Comparison of ENCODE assay signal across 14 cellular contexts in genomic region chr6:127582777-127583462, GRCh38. TPM values are rescaled to one million over a fixed set of nuclear protein-coding genes. Genes with fewer than 3 reads are reported as not detected.
DNase-seq lines count a peak whose midpoint lies in the region; ATAC-seq and TF ChIP-seq lines count a peak whose summit lies in the region.
"Had no signal": no experiment of that assay in that cellular context is flagged by ENCODE, and none has a peak within 500 bp of the region (broad histone marks: within the 10 kb centered on the region; RNA-seq: fewer than 3 reads in every experiment).

No MANE protein-coding gene starts in this region.

- ATAC-seq in HG03139 (IDR thresholded peaks at IDR 0.05; ENCODE audit: unreplicated experiment) = no peak
- ATAC-seq: effector memory CD8-positive, alpha-beta T cell; natural killer cell treated with Interleukin-12 subunit alpha and Interleukin-12 subunit beta and Interleukin-15 and Interleukin-18, amount 100 ng/mL, for 72 hours had no signal

- no peak overlapping the region for H3K4me3 ChIP-seq in fibroblast of pulmonary artery (replicated peaks; ENCODE audit: low read depth, low read length)

- H3K27ac Mint-ChIP-seq in HFFc6 = no peak overlapping the region
- no peak overlapping the region for H3K27ac Mint-ChIP-seq in activated CD4-positive, alpha-beta T cell treated with anti-CD3 and anti-CD28 coated beads, Interleukin-2, amount 10 ng/mL, durations not matched to agents 24 days and 14 days
- H3K27ac Mint-ChIP-seq: activated naive CD8-positive, alpha-beta T cell; effector memory CD8-positive, alpha-beta T cell; natural killer cell treated with Interleukin-12 subunit alpha and Interleukin-12 subunit beta and Interleukin-15 and Interleukin-18, amount 100 ng/mL, for 72 hours had no signal

- H3K4me1 Mint-ChIP-seq in HFFc6 (ENCODE audit: low read depth) = peaks cover 16% of the 10 kb centered on the region
- no peaks in the 10 kb centered on the region for H3K4me1 Mint-ChIP-seq in activated CD4-positive, alpha-beta T cell treated with anti-CD3 and anti-CD28 coated beads, Interleukin-2, amount 10 ng/mL, durations not matched to agents 24 days and 14 days

- peak; percentile 41 for DNase-seq in AG08396 (ENCODE audit: low spot score)
- peak; percentile 78 for DNase-seq in HFFc6
- DNase-seq in RPMI7951 (ENCODE audit: low read depth) = peak; percentile 77
- peak; percentile 78 for DNase-seq in fibroblast of pulmonary artery (ENCODE audit: low read depth)
- no peak for DNase-seq in NOMO-1 treated with DMSO at 0.1 percent for 48 hours (lab: John Stamatoyannopoulos, UW; ENCODE audit: unreplicated experiment)
- DNase-seq in activated effector memory CD4-positive, alpha-beta T cell treated with Interleukin-2 at 50 U/mL for 16 hours = no peak
- no peak for DNase-seq in activated CD4-positive, alpha-beta T cell treated with anti-CD3 and anti-CD28 coated beads, Interleukin-2, amount 10 ng/mL, durations not matched to agents 24 days and 14 days
- DNase-seq: effector memory CD8-positive, alpha-beta T cell; MM.1S; NCI-H446 treated with DMSO at 0.1 percent for 48 hours; stimulated activated CD4-positive, alpha-beta T cell treated with anti-CD3 and anti-CD28 coated beads, Interleukin-12 subunit alpha, Interleukin-12 subunit beta, amount 100 ng/mL, for 4 hours had no signal

- TF ChIP-seq CTCF in HFFc6 (IDR thresholded peaks at IDR 0.05) (no peak), fibroblast of pulmonary artery (IDR thresholded peaks at IDR 0.05; ENCODE audit: low read length, missing control alignments) (no peak)

- no peaks in the 10 kb centered on the region for H3K9me3 Mint-ChIP-seq in HFFc6
- H3K9me3 Mint-ChIP-seq in activated CD4-positive, alpha-beta T cell treated with anti-CD3 and anti-CD28 coated beads, Interleukin-2, amount 10 ng/mL, durations not matched to agents 24 days and 14 days = no peaks in the 10 kb centered on the region
- H3K9me3 Mint-ChIP-seq: effector memory CD8-positive, alpha-beta T cell; natural killer cell treated with Interleukin-12 subunit alpha and Interleukin-12 subunit beta and Interleukin-15 and Interleukin-18, amount 100 ng/mL, for 72 hours had no signal

- intact Hi-C loops in activated CD4-positive, alpha-beta T cell treated with anti-CD3 and anti-CD28 coated beads, Interleukin-2, amount 10 ng/mL, durations not matched to agents 24 days and 14 days (cut with micrococcal nuclease) = no loop called here

- no peak overlapping the region for H3K4me3 Mint-ChIP-seq in HFFc6
- H3K4me3 Mint-ChIP-seq in activated CD4-positive, alpha-beta T cell treated with anti-CD3 and anti-CD28 coated beads, Interleukin-2, amount 10 ng/mL, durations not matched to agents 24 days and 14 days = no peak overlapping the region
- H3K4me3 Mint-ChIP-seq: activated naive CD8-positive, alpha-beta T cell; effector memory CD8-positive, alpha-beta T cell; natural killer cell treated with Interleukin-12 subunit alpha and Interleukin-12 subunit beta and Interleukin-15 and Interleukin-18, amount 100 ng/mL, for 72 hours had no signal

- H3K27me3 Mint-ChIP-seq in HFFc6 (ENCODE audit: insufficient read depth) = no peaks in the 10 kb centered on the region
- H3K27me3 Mint-ChIP-seq in activated CD4-positive, alpha-beta T cell treated with anti-CD3 and anti-CD28 coated beads, Interleukin-2, amount 10 ng/mL, durations not matched to agents 24 days and 14 days = peaks cover 6% of the 10 kb centered on the region
- H3K27me3 Mint-ChIP-seq: natural killer cell treated with Interleukin-12 subunit alpha and Interleukin-12 subunit beta and Interleukin-15 and Interleukin-18, amount 100 ng/mL, for 72 hours had no signal

- H3K36me3 Mint-ChIP-seq in HFFc6 (ENCODE audit: low read depth) = no peaks in the 10 kb centered on the region
- H3K36me3 Mint-ChIP-seq in activated CD4-positive, alpha-beta T cell treated with anti-CD3 and anti-CD28 coated beads, Interleukin-2, amount 10 ng/mL, durations not matched to agents 24 days and 14 days (ENCODE audit: low read depth) = no peaks in the 10 kb centered on the region
- H3K36me3 Mint-ChIP-seq: activated naive CD8-positive, alpha-beta T cell; natural killer cell treated with Interleukin-12 subunit alpha and Interleukin-12 subunit beta and Interleukin-15 and Interleukin-18, amount 100 ng/mL, for 72 hours had no signal

RNA-seq across cellular contexts. Expression of gene C6orf58, which starts 5.9 kb away (rescaled TPM):
- under 1 TPM in 1 of 6 experiments, not detected in 5; 0.27 TPM for total RNA-seq in HFFc6 (2021; fragmentation: NEBNext Ultra II Directional; extraction: Animal tissue kit (Norgen Biotek cat#: 25700))
- not detected in 2 replicates for total RNA-seq in RPMI7951 (2014; rRNA removed; shearing (Covaris generic))
- not detected in 2 replicates for total RNA-seq in activated CD4-positive, alpha-beta T cell treated with anti-CD3 and anti-CD28 coated beads, Interleukin-2, amount 10 ng/mL, durations not matched to agents 24 days and 14 days
- total RNA-seq: natural killer cell treated with Interleukin-12 subunit alpha and Interleukin-12 subunit beta and Interleukin-15 and Interleukin-18, amount 100 ng/mL, for 72 hours had no signal

Comparison
In these comparisons a context has a peak if more than half of its experiments do, and no peak if none do; other contexts are left out.
1. DNase-seq: peak in AG08396 (single experiment), HFFc6 (single experiment), RPMI7951 (single experiment) and fibroblast of pulmonary artery (single experiment); none in NOMO-1 treated with DMSO at 0.1 percent for 48 hours (single experiment), activated effector memory CD4-positive, alpha-beta T cell treated with Interleukin-2 at 50 U/mL for 16 hours (single experiment) and activated CD4-positive, alpha-beta T cell treated with anti-CD3 and anti-CD28 coated beads, Interleukin-2, amount 10 ng/mL, durations not matched to agents 24 days and 14 days (single experiment).